12 cellular contexts compared by ENCODE assay signal in the genomic region with DNA sequence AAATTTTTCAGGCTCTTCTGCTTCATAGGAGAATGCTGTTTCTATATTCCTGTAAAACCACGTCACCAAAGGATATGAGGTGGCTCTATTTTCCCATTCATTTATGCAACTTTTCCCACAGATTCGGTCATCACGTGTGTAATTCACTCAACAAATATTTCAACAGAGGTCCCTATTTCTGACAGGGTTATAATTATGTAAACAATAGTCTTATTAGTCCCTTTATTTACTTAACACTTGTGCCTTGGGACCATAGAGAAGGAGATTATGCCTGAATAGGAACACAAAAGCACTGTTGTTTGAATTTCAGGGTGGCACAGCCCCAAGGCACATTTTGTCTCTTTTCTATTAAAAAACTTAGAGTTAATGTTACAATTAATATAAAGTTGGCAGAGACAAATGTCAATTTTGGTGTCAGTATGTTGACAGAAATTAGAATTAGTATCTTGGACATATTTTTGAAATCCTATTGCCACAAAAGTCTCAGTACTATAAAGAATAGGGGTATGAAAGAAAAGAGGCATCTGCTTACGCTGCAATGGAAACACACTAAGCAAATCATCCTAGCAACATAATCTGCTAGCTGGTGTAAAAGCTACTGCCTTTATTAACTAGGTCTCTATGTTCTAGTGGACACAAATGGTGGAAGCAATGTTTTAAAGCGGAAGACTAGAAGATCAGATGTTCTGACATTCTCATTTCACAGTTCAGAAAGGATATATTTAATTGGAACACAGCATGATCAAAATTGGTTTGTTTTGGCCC.
DNase-seq lines count a peak whose midpoint lies in the region; ATAC-seq and TF ChIP-seq lines count a peak whose summit lies in the region.
"Had no signal": no experiment of that assay in that cellular context is flagged by ENCODE, and none has a peak within 500 bp of the region (broad histone marks: within the 10 kb centered on the region; RNA-seq: fewer than 3 reads in every experiment).

No MANE protein-coding gene starts in this region.

- no peak for TF ChIP-seq POLR2A in body of pancreas (IDR thresholded peaks at IDR 0.05)

- H3K9me3 ChIP-seq in body of pancreas: no peaks in the 10 kb centered on the region
- H3K9me3 ChIP-seq: tibial artery had no signal

- intact Hi-C loops in body of pancreas (cut with DNase I) (no loop called here), posterior vena cava (cut with DNase I) (no loop called here)

- no peak overlapping the region for H3K4me3 Mint-ChIP-seq in nephron progenitor cell
- no peak overlapping the region for H3K4me3 Mint-ChIP-seq in stimulated activated memory B cell treated with anti-CD40 and anti-IgM and Interleukin-4, amounts not matched to agents 10 μg/mL and 1 μg/mL and 100 μg/mL, for 72 hours
- H3K4me3 Mint-ChIP-seq: effector memory CD8-positive, alpha-beta T cell had no signal

- H3K4me1 Mint-ChIP-seq in nephron progenitor cell: peaks cover 41% of the 10 kb centered on the region
- no peaks in the 10 kb centered on the region for H3K4me1 Mint-ChIP-seq in stimulated activated memory B cell treated with anti-CD40 and anti-IgM and Interleukin-4, amounts not matched to agents 10 μg/mL and 1 μg/mL and 100 μg/mL, for 72 hours

- WGBS in body of pancreas, 2 donors: 48 to 49% methylated on average over 5 of the region's 5 CpGs

- peak overlapping the region in 1 of 4 donors; percentile 28 for H3K27ac ChIP-seq in body of pancreas
- H3K27ac ChIP-seq: tibial artery had no signal

- no peaks in the 10 kb centered on the region for H3K27me3 ChIP-seq in body of pancreas
- H3K27me3 ChIP-seq: tibial artery had no signal

- H3K4me3 ChIP-seq in body of pancreas: no peak overlapping the region
- H3K4me3 ChIP-seq: tibial artery had no signal

- TF ChIP-seq CTCF in body of pancreas (IDR thresholded peaks at IDR 0.05): no peak
- TF ChIP-seq CTCF in nephron progenitor cell (IDR thresholded peaks at IDR 0.05): no peak

- H3K9me3 Mint-ChIP-seq in nephron progenitor cell: no peaks in the 10 kb centered on the region
- H3K9me3 Mint-ChIP-seq in stimulated activated memory B cell treated with anti-CD40 and anti-IgM and Interleukin-4, amounts not matched to agents 10 μg/mL and 1 μg/mL and 100 μg/mL, for 72 hours: no peaks in the 10 kb centered on the region
- H3K9me3 Mint-ChIP-seq: effector memory CD8-positive, alpha-beta T cell had no signal

- DNase-seq in GM04504 (ENCODE audit: low read depth) (peak; percentile 58), NCI-H146 (lab: John Stamatoyannopoulos, UW) (peak; percentile 92), body of pancreas (no peak), nephron progenitor cell (no peak), posterior vena cava (ENCODE audit: low spot score) (no peak), Kasumi-1 (lab: John Stamatoyannopoulos, UW) (no peak)
- DNase-seq: activated naive CD4-positive, alpha-beta T cell treated with Interleukin-2 at 50 U/mL for 16 hours; effector memory CD8-positive, alpha-beta T cell; stimulated activated CD4-positive, alpha-beta T cell treated with anti-CD3 and anti-CD28 coated beads, Interleukin-4, amount 100 ng/mL, for 1 hour; tibial artery had no signal

- ATAC-seq in body of pancreas (peak; percentile 24), HG03342 (IDR thresholded peaks at IDR 0.05; ENCODE audit: unreplicated experiment) (no peak)
- no peak for ATAC-seq in stimulated activated memory B cell treated with anti-CD40 and anti-IgM and Interleukin-4, amounts not matched to agents 10 μg/mL and 1 μg/mL and 100 μg/mL, for 72 hours
- ATAC-seq: effector memory CD8-positive, alpha-beta T cell had no signal

- no peaks in the 10 kb centered on the region for H3K36me3 Mint-ChIP-seq in nephron progenitor cell (ENCODE audit: low read depth)
- H3K36me3 Mint-ChIP-seq in stimulated activated memory B cell treated with anti-CD40 and anti-IgM and Interleukin-4, amounts not matched to agents 10 μg/mL and 1 μg/mL and 100 μg/mL, for 72 hours: peaks cover 16% of the 10 kb centered on the region

- H3K27me3 Mint-ChIP-seq in nephron progenitor cell (ENCODE audit: low read depth, poor library complexity): no peaks in the 10 kb centered on the region
- no peaks in the 10 kb centered on the region for H3K27me3 Mint-ChIP-seq in stimulated activated memory B cell treated with anti-CD40 and anti-IgM and Interleukin-4, amounts not matched to agents 10 μg/mL and 1 μg/mL and 100 μg/mL, for 72 hours
- H3K27me3 Mint-ChIP-seq: effector memory CD8-positive, alpha-beta T cell had no signal

- H3K27ac Mint-ChIP-seq in nephron progenitor cell: peak overlapping the region; percentile 5
- H3K27ac Mint-ChIP-seq in stimulated activated memory B cell treated with anti-CD40 and anti-IgM and Interleukin-4, amounts not matched to agents 10 μg/mL and 1 μg/mL and 100 μg/mL, for 72 hours: no peak overlapping the region
- H3K27ac Mint-ChIP-seq: effector memory CD8-positive, alpha-beta T cell had no signal

- no peaks in the 10 kb centered on the region for H3K36me3 ChIP-seq in body of pancreas (replicated peaks in 1 of 2; ENCODE audit: insufficient read depth in 1 of 2, low read depth in 2 of 2)

- H3K4me1 ChIP-seq in body of pancreas: peaks cover 14% of the 10 kb centered on the region

Comparison
In these comparisons a context has a peak if more than half of its experiments do, and no peak if none do; other contexts are left out.
1. DNase-seq: peak in GM04504 (single experiment) and NCI-H146 (single experiment); none in body of pancreas (0 of 4), nephron progenitor cell (single experiment), posterior vena cava (single experiment) and Kasumi-1 (0 of 2).